ENCODE assay signal across 8 cellular contexts in genomic region chr17:45218895-45219661, GRCh38. TPM values are rescaled to one million over a fixed set of nuclear protein-coding genes. Genes with fewer than 3 reads are reported as not detected.
DNase-seq lines count a peak whose midpoint lies in the region; ATAC-seq and TF ChIP-seq lines count a peak whose summit lies in the region.

No MANE protein-coding gene starts in this region.

- POLR2A ChIA-PET in GM10248 (lab: Yijun Ruan, JAX) = interaction anchor here (0.5 to 1.6 kb wide), 5 partner anchors 12 to 79 kb away, joined by 3 to 11 read pairs (median 3); partner anchors contain the start of gene HEXIM1
- POLR2A ChIA-PET in activated naive CD8-positive, alpha-beta T cell treated with anti-CD3 and anti-CD28 coated beads, Interleukin-2, amount 10 ng/mL, durations not matched to agents 7 days and 5 days (lab: Charles Lee) = interaction anchor here (0.7 to 10.6 kb wide), 13 partner anchors 14 to 288 kb away, joined by 3 to 187 read pairs (median 6); partner anchors contain the start of genes HEXIM1, MAP3K14 and SPATA32

- H3K27me3 ChIP-seq in psoas muscle (ENCODE audit: insufficient read depth in 3 of 3, low read length in 2 of 3) = peaks cover 0 to 13% (median 8%) of the 10 kb centered on the region in 3 donors

- no peaks in the 10 kb centered on the region for H3K9me3 ChIP-seq in psoas muscle

- peak overlapping the region; percentile 95 for H3K4me3 Mint-ChIP-seq in activated naive CD8-positive, alpha-beta T cell treated with anti-CD3 and anti-CD28 coated beads, Interleukin-2, amount 10 ng/mL, durations not matched to agents 7 days and 5 days

- no peaks in the 10 kb centered on the region for H3K9me3 Mint-ChIP-seq in activated naive CD8-positive, alpha-beta T cell treated with anti-CD3 and anti-CD28 coated beads, Interleukin-2, amount 10 ng/mL, durations not matched to agents 7 days and 5 days

- CTCF ChIA-PET in GM10248 (lab: Yijun Ruan, JAX) = interaction anchor here (0.7 to 10.2 kb wide), 43 partner anchors 9 to 613 kb away, joined by 3 to 309 read pairs (median 5); partner anchors contain the start of genes ACBD4 and HEXIM2

- DNase-seq in GM10248 (ENCODE audit: extremely low spot score) (peak; percentile 74), NCI-H1436 (lab: John Stamatoyannopoulos, UW) (peak; percentile 84), T follicular helper cell (ENCODE audit: low read depth) (peak; percentile 82), Right ventricle myocardium inferior (ENCODE audit: missing footprints) (peak; percentile 90), psoas muscle (peak; percentile 90 to 91), GM19240 (ENCODE audit: insufficient read length, low spot score) (no peak)
- peak; percentile 88 for DNase-seq in activated naive CD8-positive, alpha-beta T cell treated with anti-CD3 and anti-CD28 coated beads, Interleukin-2, amount 10 ng/mL, durations not matched to agents 7 days and 5 days

- peaks cover 33% of the 10 kb centered on the region for H3K4me1 Mint-ChIP-seq in activated naive CD8-positive, alpha-beta T cell treated with anti-CD3 and anti-CD28 coated beads, Interleukin-2, amount 10 ng/mL, durations not matched to agents 7 days and 5 days

- intact Hi-C loops in Right ventricle myocardium inferior (cut with DNase I) (loop anchor here (1.0 kb wide), 2 partner anchors 16 to 166 kb away; no protein-coding TSS in a partner anchor), psoas muscle (cut with DNase I) (loop anchor here (1.0 to 2.0 kb wide), 2 partner anchors 16 to 165 kb away; no protein-coding TSS in a partner anchor)

- H3K4me1 ChIP-seq in psoas muscle = peaks cover 3% of the 10 kb centered on the region

- 7 to 15% (median 9%) methylated on average over 12 of the region's 12 CpGs for WGBS in psoas muscle, 3 donors

- TF ChIP-seq CTCF in GM10248 (IDR thresholded peaks at IDR 0.05; ENCODE audit: control extremely low read depth, extremely low read depth, low read depth, missing control alignments) (peak; percentile 94), psoas muscle (IDR thresholded peaks at IDR 0.05) (peak; percentile 98)

- no peak overlapping the region for H3K27ac ChIP-seq in psoas muscle

- H3K36me3 Mint-ChIP-seq in activated naive CD8-positive, alpha-beta T cell treated with anti-CD3 and anti-CD28 coated beads, Interleukin-2, amount 10 ng/mL, durations not matched to agents 7 days and 5 days = peaks cover 31% of the 10 kb centered on the region

- H3K27me3 Mint-ChIP-seq in activated naive CD8-positive, alpha-beta T cell treated with anti-CD3 and anti-CD28 coated beads, Interleukin-2, amount 10 ng/mL, durations not matched to agents 7 days and 5 days = no peaks in the 10 kb centered on the region

- no peak overlapping the region for H3K4me3 ChIP-seq in psoas muscle

- peak overlapping the region; percentile 62 for H3K27ac Mint-ChIP-seq in activated naive CD8-positive, alpha-beta T cell treated with anti-CD3 and anti-CD28 coated beads, Interleukin-2, amount 10 ng/mL, durations not matched to agents 7 days and 5 days

- H3K36me3 ChIP-seq in psoas muscle (ENCODE audit: insufficient read depth in 1 of 2, low read depth in 1 of 2) = no peaks in the 10 kb centered on the region

- no peak for ATAC-seq in activated naive CD8-positive, alpha-beta T cell treated with anti-CD3 and anti-CD28 coated beads, Interleukin-2, amount 10 ng/mL, durations not matched to agents 7 days and 5 days (ENCODE audit: low read depth)
- ATAC-seq in Right ventricle myocardium inferior (peak; percentile 80), psoas muscle (peak; percentile 88 to 93 (median 93)), HG03520 (IDR thresholded peaks at IDR 0.05; ENCODE audit: unreplicated experiment) (no peak)

RNA-seq across cellular contexts. Expression of gene FMNL1, which starts 2.6 kb away (rescaled TPM):
- total RNA-seq in activated naive CD8-positive, alpha-beta T cell treated with anti-CD3 and anti-CD28 coated beads, Interleukin-2, amount 10 ng/mL, durations not matched to agents 7 days and 5 days = 100 to 1,000 TPM; 408 to 411 TPM
- 13.7 TPM for total RNA-seq in Right ventricle myocardium inferior
- 1 to 10 TPM; 5.4 to 6.5 (median 6.0) TPM for total RNA-seq in psoas muscle
- polyA plus RNA-seq in psoas muscle = 1 to 10 TPM; 1.8 to 2.4 (median 2.3) TPM

RNA-seq across cellular contexts. Expression of gene SPATA32, which starts 42.8 kb away (rescaled TPM):
- total RNA-seq in activated naive CD8-positive, alpha-beta T cell treated with anti-CD3 and anti-CD28 coated beads, Interleukin-2, amount 10 ng/mL, durations not matched to agents 7 days and 5 days = under 1 TPM; 0.53 to 0.65 TPM
- not detected for total RNA-seq in Right ventricle myocardium inferior
- total RNA-seq in psoas muscle = under 1 TPM in 1 of 4 donors, not detected in 3; 0.11 TPM
- not detected for polyA plus RNA-seq in psoas muscle

RNA-seq across cellular contexts. Expression of gene HEXIM2, which starts 57.4 kb away (rescaled TPM):
- 1 to 10 TPM; 6.7 to 7.7 TPM for total RNA-seq in activated naive CD8-positive, alpha-beta T cell treated with anti-CD3 and anti-CD28 coated beads, Interleukin-2, amount 10 ng/mL, durations not matched to agents 7 days and 5 days
- 9.0 TPM for total RNA-seq in Right ventricle myocardium inferior
- total RNA-seq in psoas muscle = 10 to 100 TPM; 13.7 to 47.1 (median 33.4) TPM
- polyA plus RNA-seq in psoas muscle = 10 to 100 TPM in 2 of 3 donors, 1 to 10 TPM in 1; 8.2 to 69.5 (median 62.7) TPM

Comparison
In these comparisons a context has a peak if more than half of its experiments do, and no peak if none do; other contexts are left out.
1. ATAC-seq: peak in Right ventricle myocardium inferior (single experiment) and psoas muscle (4 of 4); none in activated naive CD8-positive, alpha-beta T cell treated with anti-CD3 and anti-CD28 coated beads, Interleukin-2, amount 10 ng/mL, durations not matched to agents 7 days and 5 days (single experiment) and HG03520 (single experiment).
2. RNA of gene FMNL1, which starts 2.6 kb away (total RNA-seq): 408 to 411 TPM in activated naive CD8-positive, alpha-beta T cell treated with anti-CD3 and anti-CD28 coated beads, Interleukin-2, amount 10 ng/mL, durations not matched to agents 7 days and 5 days; 13.7 TPM in Right ventricle myocardium inferior (single experiment) and 5.4 to 6.5 TPM in psoas muscle; every median in the first group is over 10 times any median in the second.